15 cellular contexts compared by ENCODE assay signal in genomic region chr12:1588574-1588944, GRCh38. TPM values are rescaled to one million over a fixed set of nuclear protein-coding genes. Genes with fewer than 3 reads are reported as not detected.
DNase-seq lines count a peak whose midpoint lies in the region; ATAC-seq lines count a peak whose summit lies in the region.
"Had no signal": no experiment of that assay in that cellular context is flagged by ENCODE, and none has a peak within 500 bp of the region (broad histone marks: within the 10 kb centered on the region; RNA-seq: fewer than 3 reads in every experiment).

No MANE protein-coding gene starts in this region.

- H3K4me1 Mint-ChIP-seq in activated naive CD4-positive, alpha-beta T cell treated with anti-CD3 and anti-CD28 coated beads, Interleukin-2, amount 50 U/mL, for 24 hours: peaks cover 64% of the 10 kb centered on the region
- peaks cover 55% of the 10 kb centered on the region for H3K4me1 Mint-ChIP-seq in activated T-helper 1 cell treated with anti-CD3 and anti-CD28 coated beads, Interleukin-12 subunit alpha, Interleukin-12 subunit beta, Interleukin-2, Interleukin-4 antibody, amounts not matched to agents 30 ng/mL and 10 ng/mL and 1 ng/mL, durations not matched to agents 14 hours and 24 hours and 36 hours (ENCODE audit: low read depth)

- H3K14ac ChIP-seq in mesenchymal stem cell (ENCODE audit: low read length in 2 of 2): no peak overlapping the region

- H3K27ac ChIP-seq in mesenchymal stem cell (ENCODE audit: low read length, poor library complexity, severe bottlenecking) (no peak overlapping the region), substantia nigra (ENCODE audit: low read depth, low read length, poor library complexity, severe bottlenecking) (peak overlapping the region; percentile 55)
- H3K27ac ChIP-seq: HL-60 had no signal

- no peak overlapping the region for H2BK5ac ChIP-seq in mesenchymal stem cell (ENCODE audit: low read depth, low read length, poor library complexity, severe bottlenecking)

- H2AFZ ChIP-seq in mesenchymal stem cell (ENCODE audit: low read depth, low read length): no peak overlapping the region

- H3K9me3 Mint-ChIP-seq in activated naive CD4-positive, alpha-beta T cell treated with anti-CD3 and anti-CD28 coated beads, Interleukin-2, amount 50 U/mL, for 24 hours: no peaks in the 10 kb centered on the region
- no peaks in the 10 kb centered on the region for H3K9me3 Mint-ChIP-seq in activated naive CD4-positive, alpha-beta T cell treated with anti-CD3 and anti-CD28 coated beads, Interleukin-2, amount 50 U/mL, for 72 hours
- no peaks in the 10 kb centered on the region for H3K9me3 Mint-ChIP-seq in activated T-helper 1 cell treated with anti-CD3 and anti-CD28 coated beads, Interleukin-12 subunit alpha, Interleukin-12 subunit beta, Interleukin-2, Interleukin-4 antibody, amounts not matched to agents 30 ng/mL and 10 ng/mL and 1 ng/mL, durations not matched to agents 14 hours and 24 hours and 36 hours

- H3K23ac ChIP-seq in mesenchymal stem cell (ENCODE audit: low read length in 2 of 2): no peak overlapping the region

- peaks cover 7 to 15% of the 10 kb centered on the region in 2 experiments for H3K36me3 ChIP-seq in mesenchymal stem cell (ENCODE audit: control insufficient read depth in 1 of 2, insufficient read depth in 2 of 2, low read depth in 1 of 2, low read length in 2 of 2)
- H3K36me3 ChIP-seq: gastrocnemius medialis had no signal

- H4K8ac ChIP-seq in mesenchymal stem cell (ENCODE audit: low read length): no peak overlapping the region

- H2BK120ac ChIP-seq in mesenchymal stem cell (ENCODE audit: low read depth, low read length): no peak overlapping the region

- no peak overlapping the region for H3K4ac ChIP-seq in mesenchymal stem cell (ENCODE audit: low read depth in 1 of 2, low read length in 2 of 2)

- H4K91ac ChIP-seq in mesenchymal stem cell (ENCODE audit: low read length): no peak overlapping the region

- no peaks in the 10 kb centered on the region for H3K27me3 ChIP-seq in mesenchymal stem cell (ENCODE audit: control insufficient read depth in 1 of 2, insufficient read depth in 1 of 2, low read length in 2 of 2)
- H3K27me3 ChIP-seq: gastrocnemius medialis had no signal

- no peak overlapping the region for H3K4me3 ChIP-seq in mesenchymal stem cell (ENCODE audit: insufficient read depth in 1 of 2, low read depth in 1 of 2, low read length in 2 of 2)
- H3K4me3 ChIP-seq: gastrocnemius medialis had no signal

- peaks cover 20% of the 10 kb centered on the region for H3K4me1 ChIP-seq in mesenchymal stem cell (ENCODE audit: control insufficient read depth, insufficient read depth, low read depth, low read length)

- no peak overlapping the region for H3K18ac ChIP-seq in mesenchymal stem cell (ENCODE audit: low read depth in 1 of 2, low read length in 2 of 2)

- no peak for ATAC-seq in activated naive CD4-positive, alpha-beta T cell treated with anti-CD3 and anti-CD28 coated beads, Interleukin-2, amount 50 U/mL, for 72 hours
- no peak for ATAC-seq in GM19023 (IDR thresholded peaks at IDR 0.05; ENCODE audit: unreplicated experiment)
- ATAC-seq: gastrocnemius medialis had no signal

- peak overlapping the region; percentile 58 for H3K9ac ChIP-seq in mesenchymal stem cell (ENCODE audit: low read length)

- peak overlapping the region; percentile 51 for H3K4me3 Mint-ChIP-seq in activated naive CD4-positive, alpha-beta T cell treated with anti-CD3 and anti-CD28 coated beads, Interleukin-2, amount 50 U/mL, for 24 hours
- H3K4me3 Mint-ChIP-seq in activated T-helper 1 cell treated with anti-CD3 and anti-CD28 coated beads, Interleukin-12 subunit alpha, Interleukin-12 subunit beta, Interleukin-2, Interleukin-4 antibody, amounts not matched to agents 30 ng/mL and 10 ng/mL and 1 ng/mL, durations not matched to agents 14 hours and 24 hours and 36 hours: no peak overlapping the region
- H3K4me3 Mint-ChIP-seq: B cell had no signal

- peaks cover 9% of the 10 kb centered on the region for H3K79me1 ChIP-seq in mesenchymal stem cell (replicated peaks; ENCODE audit: low read length, poor library complexity, severe bottlenecking)

- H2BK15ac ChIP-seq in mesenchymal stem cell (ENCODE audit: low read depth, poor library complexity, severe bottlenecking): no peak overlapping the region

- no peaks in the 10 kb centered on the region for H3K27me3 Mint-ChIP-seq in activated naive CD4-positive, alpha-beta T cell treated with anti-CD3 and anti-CD28 coated beads, Interleukin-2, amount 50 U/mL, for 24 hours
- peaks cover 1% of the 10 kb centered on the region for H3K27me3 Mint-ChIP-seq in activated T-helper 1 cell treated with anti-CD3 and anti-CD28 coated beads, Interleukin-12 subunit alpha, Interleukin-12 subunit beta, Interleukin-2, Interleukin-4 antibody, amounts not matched to agents 30 ng/mL and 10 ng/mL and 1 ng/mL, durations not matched to agents 14 hours and 24 hours and 36 hours (ENCODE audit: insufficient read depth)
- H3K27me3 Mint-ChIP-seq: B cell had no signal

- 70% methylated on average over 3 of the region's 3 CpGs for WGBS in mesenchymal stem cell

- H2AK5ac ChIP-seq in mesenchymal stem cell (ENCODE audit: low read length, severe bottlenecking): no peak overlapping the region

- H2BK12ac ChIP-seq in mesenchymal stem cell (ENCODE audit: low read length in 2 of 2): no peak overlapping the region

- no peak for DNase-seq in activated naive CD4-positive, alpha-beta T cell treated with anti-CD3 and anti-CD28 coated beads, Interleukin-2, amount 50 U/mL, for 72 hours (ENCODE audit: low spot score in 2 of 2)
- no peak for DNase-seq in activated T-helper 1 cell treated with anti-CD3 and anti-CD28 coated beads, Interleukin-12 subunit alpha, Interleukin-12 subunit beta, Interleukin-2, Interleukin-4 antibody, amounts not matched to agents 30 ng/mL and 10 ng/mL and 1 ng/mL, durations not matched to agents 14 hours and 24 hours and 36 hours (ENCODE audit: low spot score)
- DNase-seq in mesenchymal stem cell: no peak
- DNase-seq in substantia nigra (lab: John Stamatoyannopoulos, UW): no peak
- DNase-seq in NCI-H774 (lab: John Stamatoyannopoulos, UW): no peak
- no peak for DNase-seq in GM19240 (ENCODE audit: insufficient read length, low spot score)
- DNase-seq: activated CD8-positive, alpha-beta memory T cell treated with anti-CD3 and anti-CD28 coated beads for 24 hours; amygdala; gastrocnemius medialis; GF-D8; NCI-H2171 treated with DMSO at 0.1 percent for 48 hours had no signal

- H3K4me2 ChIP-seq in mesenchymal stem cell (ENCODE audit: low read length, poor library complexity, severe bottlenecking): no peak overlapping the region

- peaks cover 7% of the 10 kb centered on the region for H3K36me3 Mint-ChIP-seq in activated naive CD4-positive, alpha-beta T cell treated with anti-CD3 and anti-CD28 coated beads, Interleukin-2, amount 50 U/mL, for 24 hours
- peaks cover 23 to 26% of the 10 kb centered on the region in 2 donors for H3K36me3 Mint-ChIP-seq in activated naive CD4-positive, alpha-beta T cell treated with anti-CD3 and anti-CD28 coated beads, Interleukin-2, amount 50 U/mL, for 72 hours
- H3K36me3 Mint-ChIP-seq in activated T-helper 1 cell treated with anti-CD3 and anti-CD28 coated beads, Interleukin-12 subunit alpha, Interleukin-12 subunit beta, Interleukin-2, Interleukin-4 antibody, amounts not matched to agents 30 ng/mL and 10 ng/mL and 1 ng/mL, durations not matched to agents 14 hours and 24 hours and 36 hours (ENCODE audit: low read depth): peaks cover 31% of the 10 kb centered on the region

- intact Hi-C loops in activated T-helper 1 cell treated with anti-CD3 and anti-CD28 coated beads, Interleukin-12 subunit alpha, Interleukin-12 subunit beta, Interleukin-2, Interleukin-4 antibody, amounts not matched to agents 30 ng/mL and 10 ng/mL and 1 ng/mL, durations not matched to agents 14 hours and 24 hours and 36 hours (cut with micrococcal nuclease): no loop called here

- peak overlapping the region; percentile 85 for H3K27ac Mint-ChIP-seq in activated naive CD4-positive, alpha-beta T cell treated with anti-CD3 and anti-CD28 coated beads, Interleukin-2, amount 50 U/mL, for 24 hours
- H3K27ac Mint-ChIP-seq in activated naive CD4-positive, alpha-beta T cell treated with anti-CD3 and anti-CD28 coated beads, Interleukin-2, amount 50 U/mL, for 72 hours: peak overlapping the region in 1 of 2 donors; percentile 75
- H3K27ac Mint-ChIP-seq in activated T-helper 1 cell treated with anti-CD3 and anti-CD28 coated beads, Interleukin-12 subunit alpha, Interleukin-12 subunit beta, Interleukin-2, Interleukin-4 antibody, amounts not matched to agents 30 ng/mL and 10 ng/mL and 1 ng/mL, durations not matched to agents 14 hours and 24 hours and 36 hours: peak overlapping the region; percentile 42
- H3K27ac Mint-ChIP-seq: B cell had no signal

- H3K9me3 ChIP-seq in mesenchymal stem cell (ENCODE audit: control insufficient read depth, low read length): no peaks in the 10 kb centered on the region
- H3K9me3 ChIP-seq: gastrocnemius medialis had no signal

RNA-seq across cellular contexts. Expression of gene FBXL14, which starts 5.8 kb away (rescaled TPM):
- total RNA-seq in activated naive CD4-positive, alpha-beta T cell treated with anti-CD3 and anti-CD28 coated beads, Interleukin-2, amount 50 U/mL, for 72 hours: 10 to 100 TPM; 21.7 to 25.3 TPM
- total RNA-seq in activated T-helper 1 cell treated with anti-CD3 and anti-CD28 coated beads, Interleukin-12 subunit alpha, Interleukin-12 subunit beta, Interleukin-2, Interleukin-4 antibody, amounts not matched to agents 30 ng/mL and 10 ng/mL and 1 ng/mL, durations not matched to agents 14 hours and 24 hours and 36 hours: 19.4 and 20.4 TPM in 2 replicates
- 4.3 TPM for polyA plus RNA-seq in mesenchymal stem cell (2013, experiment 1 of 2)
- polyA plus RNA-seq in mesenchymal stem cell (2013, experiment 2 of 2): 4.7 TPM

RNA-seq across cellular contexts. Expression of gene WNT5B, which starts 40.5 kb away (rescaled TPM):
- total RNA-seq in activated naive CD4-positive, alpha-beta T cell treated with anti-CD3 and anti-CD28 coated beads, Interleukin-2, amount 50 U/mL, for 72 hours: under 1 TPM in 1 of 2 donors, not detected in 1; 0.18 TPM
- total RNA-seq in activated T-helper 1 cell treated with anti-CD3 and anti-CD28 coated beads, Interleukin-12 subunit alpha, Interleukin-12 subunit beta, Interleukin-2, Interleukin-4 antibody, amounts not matched to agents 30 ng/mL and 10 ng/mL and 1 ng/mL, durations not matched to agents 14 hours and 24 hours and 36 hours: 1.1 and 2.0 TPM in 2 replicates
- 14.1 TPM for polyA plus RNA-seq in mesenchymal stem cell (2013, experiment 1 of 2)
- polyA plus RNA-seq in mesenchymal stem cell (2013, experiment 2 of 2): 16.0 TPM
